Comparison of ENCODE assay signal across 34 cellular contexts in the genomic region with DNA sequence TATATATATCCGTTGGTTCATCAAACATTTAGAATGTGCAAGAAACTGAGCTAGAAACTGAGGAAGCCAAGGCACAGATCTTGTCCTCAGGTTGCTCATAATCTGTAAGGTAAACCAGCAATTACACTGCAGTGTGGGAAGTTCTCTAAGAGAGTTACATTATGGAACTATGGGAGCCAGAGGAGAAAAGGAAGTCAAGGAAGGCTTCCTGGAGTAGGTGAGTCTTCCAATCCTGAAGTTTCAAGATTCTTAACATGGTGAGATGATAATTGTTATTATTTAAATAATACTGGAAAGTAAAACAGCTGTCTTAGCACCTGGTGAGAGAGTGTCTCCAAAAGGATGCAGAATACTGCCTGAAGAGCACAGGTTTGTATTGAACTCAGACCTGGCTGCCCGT.
"Had no signal": no experiment of that assay in that cellular context is flagged by ENCODE, and none has a peak within 500 bp of the region (broad histone marks: within the 10 kb centered on the region; RNA-seq: fewer than 3 reads in every experiment).

No MANE protein-coding gene starts in this region.

- H3K9me3 ChIP-seq: MG63 had no signal

- H3K4me3 ChIP-seq: MG63 had no signal

- H3K36me3 ChIP-seq: MG63 had no signal

- DNase-seq: Karpas-422, Kasumi-1, MG63, MM.1S, MV-4-11, NCI-H1048, NCI-H1092, NCI-H1092 treated with DMSO at 0.1 percent for 48 hours, NCI-H1105, NCI-H1105 treated with DMSO at 0.1 percent for 48 hours, NCI-H1417, NCI-H1417 treated with DMSO at 0.1 percent for 48 hours, NCI-H1436, NCI-H1436 treated with DMSO at 0.1 percent for 48 hours, NCI-H146, NCI-H1694, NCI-H1694 treated with DMSO at 0.1 percent for 48 hours, NCI-H187, NCI-H187 treated with DMSO at 0.1 percent for 48 hours, NCI-H1930, NCI-H2029, NCI-H2029 treated with DMSO at 0.1 percent for 48 hours, NCI-H2081, NCI-H2081 treated with DMSO at 0.1 percent for 48 hours, NCI-H2107, NCI-H2171, NCI-H2171 treated with DMSO at 0.1 percent for 48 hours, NCI-H2227 treated with DMSO at 0.1 percent for 48 hours, NCI-H226, NCI-H345, NCI-H446, NCI-H446 treated with DMSO at 0.1 percent for 48 hours, NCI-H510A, NCI-H510A treated with DMSO at 0.1 percent for 48 hours had no signal
